ENCODE assay signal across 1 cellular context in the genomic region with DNA sequence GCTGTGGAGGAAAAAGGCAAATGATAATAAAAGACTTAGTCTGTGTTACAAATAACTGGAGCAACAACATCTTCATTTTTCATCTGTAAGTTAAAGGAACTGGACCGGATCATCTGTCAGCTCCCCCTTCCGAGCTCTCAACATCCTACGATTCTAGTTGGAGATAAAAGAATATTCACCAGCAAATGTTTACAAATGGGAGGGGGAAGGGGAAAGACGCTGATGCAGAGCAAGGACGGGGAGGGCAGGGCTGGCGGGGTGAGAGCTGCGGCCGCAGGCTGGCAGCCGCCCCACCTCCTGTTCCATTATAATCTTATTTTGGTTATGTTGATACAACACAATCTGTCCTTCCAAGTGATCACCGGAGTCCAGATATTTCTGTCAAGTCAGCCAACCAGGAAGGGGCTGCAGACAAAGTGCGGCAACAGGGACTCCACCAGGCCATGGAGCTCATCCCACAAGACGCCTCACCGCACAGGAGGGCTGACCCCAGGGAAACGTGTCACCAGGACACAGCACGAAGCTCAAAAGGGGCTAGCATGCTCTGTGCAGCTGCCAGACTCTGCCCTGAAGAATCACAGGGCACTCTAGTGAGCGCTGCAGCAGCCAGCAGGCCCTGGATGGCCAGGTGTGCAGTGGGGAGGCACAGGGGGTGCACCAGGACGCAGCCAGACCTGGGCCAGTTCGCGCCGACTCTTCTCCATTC.
TF ChIP-seq lines count a peak whose summit lies in the region.

No MANE protein-coding gene starts in this region.

TF ChIP-seq in HepG2, 621 proteins besides CTCF, POLR2A, EP300 and RAD21 (continued from another document):
- TF ChIP-seq TOE1 (CRISPR knock-in tag; IDR thresholded peaks at IDR 0.05) = no peak
- TF ChIP-seq ZNF557 (CRISPR knock-in tag; IDR thresholded peaks at IDR 0.05) = no peak
- TF ChIP-seq PLRG1 (conservative IDR thresholded peaks at IDR 0.05) = no peak
- TF ChIP-seq, protein P1, sequence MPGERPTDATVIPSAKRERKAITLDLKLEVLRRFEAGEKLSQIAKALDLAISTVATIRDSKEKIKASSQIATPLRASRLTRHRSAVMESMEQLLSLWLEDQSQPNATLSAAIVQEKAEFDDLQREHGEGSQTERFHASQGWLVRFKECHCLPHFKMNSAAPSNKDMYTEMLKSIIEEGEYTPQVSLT (CRISPR knock-in tag; IDR thresholded peaks at IDR 0.05; ENCODE audit: borderline replicate concordance, low read depth) = no peak
- TF ChIP-seq AGO2 (optimal IDR thresholded peaks at IDR 0.05; ENCODE audit: low read depth, low read length) = peak; percentile 93
- TF ChIP-seq, protein P2, sequence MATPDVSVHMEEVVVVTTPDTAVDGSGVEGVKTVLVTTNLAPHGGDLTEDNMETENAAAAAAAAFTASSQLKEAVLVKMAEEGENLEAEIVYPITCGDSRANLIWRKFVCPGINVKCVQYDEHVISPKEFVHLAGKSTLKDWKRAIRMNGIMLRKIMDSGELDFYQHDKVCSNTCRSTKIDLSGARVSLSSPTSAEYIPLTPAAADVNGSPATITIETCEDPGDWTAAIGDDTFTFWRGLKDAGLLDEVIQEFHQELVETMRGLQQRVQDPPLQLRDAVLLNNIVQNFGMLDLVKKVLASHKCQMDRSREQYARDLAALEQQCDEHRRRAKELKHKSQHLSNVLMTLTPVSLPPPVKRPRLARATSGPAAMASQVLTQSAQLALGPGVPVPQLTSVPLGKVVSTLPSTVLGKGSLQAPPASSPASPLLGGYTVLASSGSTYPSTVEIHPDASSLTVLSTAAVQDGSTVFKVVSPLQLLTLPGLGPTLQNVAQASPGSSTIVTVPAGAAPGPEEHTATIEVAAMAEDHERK (CRISPR knock-in tag; IDR thresholded peaks at IDR 0.05; ENCODE audit: low read depth) = no peak
- TF ChIP-seq, protein P3, sequence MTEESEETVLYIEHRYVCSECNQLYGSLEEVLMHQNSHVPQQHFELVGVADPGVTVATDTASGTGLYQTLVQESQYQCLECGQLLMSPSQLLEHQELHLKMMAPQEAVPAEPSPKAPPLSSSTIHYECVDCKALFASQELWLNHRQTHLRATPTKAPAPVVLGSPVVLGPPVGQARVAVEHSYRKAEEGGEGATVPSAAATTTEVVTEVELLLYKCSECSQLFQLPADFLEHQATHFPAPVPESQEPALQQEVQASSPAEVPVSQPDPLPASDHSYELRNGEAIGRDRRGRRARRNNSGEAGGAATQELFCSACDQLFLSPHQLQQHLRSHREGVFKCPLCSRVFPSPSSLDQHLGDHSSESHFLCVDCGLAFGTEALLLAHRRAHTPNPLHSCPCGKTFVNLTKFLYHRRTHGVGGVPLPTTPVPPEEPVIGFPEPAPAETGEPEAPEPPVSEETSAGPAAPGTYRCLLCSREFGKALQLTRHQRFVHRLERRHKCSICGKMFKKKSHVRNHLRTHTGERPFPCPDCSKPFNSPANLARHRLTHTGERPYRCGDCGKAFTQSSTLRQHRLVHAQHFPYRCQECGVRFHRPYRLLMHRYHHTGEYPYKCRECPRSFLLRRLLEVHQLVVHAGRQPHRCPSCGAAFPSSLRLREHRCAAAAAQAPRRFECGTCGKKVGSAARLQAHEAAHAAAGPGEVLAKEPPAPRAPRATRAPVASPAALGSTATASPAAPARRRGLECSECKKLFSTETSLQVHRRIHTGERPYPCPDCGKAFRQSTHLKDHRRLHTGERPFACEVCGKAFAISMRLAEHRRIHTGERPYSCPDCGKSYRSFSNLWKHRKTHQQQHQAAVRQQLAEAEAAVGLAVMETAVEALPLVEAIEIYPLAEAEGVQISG (CRISPR knock-in tag; IDR thresholded peaks at IDR 0.05) = no peak
- TF ChIP-seq XBP1 (CRISPR knock-in tag; IDR thresholded peaks at IDR 0.05) = no peak
- no peak for TF ChIP-seq STAT5B (CRISPR knock-in tag; IDR thresholded peaks at IDR 0.05)
- TF ChIP-seq, protein P4, sequence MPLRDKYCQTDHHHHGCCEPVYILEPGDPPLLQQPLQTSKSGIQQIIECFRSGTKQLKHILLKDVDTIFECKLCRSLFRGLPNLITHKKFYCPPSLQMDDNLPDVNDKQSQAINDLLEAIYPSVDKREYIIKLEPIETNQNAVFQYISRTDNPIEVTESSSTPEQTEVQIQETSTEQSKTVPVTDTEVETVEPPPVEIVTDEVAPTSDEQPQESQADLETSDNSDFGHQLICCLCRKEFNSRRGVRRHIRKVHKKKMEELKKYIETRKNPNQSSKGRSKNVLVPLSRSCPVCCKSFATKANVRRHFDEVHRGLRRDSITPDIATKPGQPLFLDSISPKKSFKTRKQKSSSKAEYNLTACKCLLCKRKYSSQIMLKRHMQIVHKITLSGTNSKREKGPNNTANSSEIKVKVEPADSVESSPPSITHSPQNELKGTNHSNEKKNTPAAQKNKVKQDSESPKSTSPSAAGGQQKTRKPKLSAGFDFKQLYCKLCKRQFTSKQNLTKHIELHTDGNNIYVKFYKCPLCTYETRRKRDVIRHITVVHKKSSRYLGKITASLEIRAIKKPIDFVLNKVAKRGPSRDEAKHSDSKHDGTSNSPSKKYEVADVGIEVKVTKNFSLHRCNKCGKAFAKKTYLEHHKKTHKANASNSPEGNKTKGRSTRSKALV (CRISPR knock-in tag; IDR thresholded peaks at IDR 0.05) = no peak
